Comparison of ENCODE assay signal across 8 cellular contexts in genomic region chr7:100602889-100603696, GRCh38. TPM values are rescaled to one million over a fixed set of nuclear protein-coding genes. Genes with fewer than 3 reads are reported as not detected.
DNase-seq lines count a peak whose midpoint lies in the region; ATAC-seq and TF ChIP-seq lines count a peak whose summit lies in the region.

No MANE protein-coding gene starts in this region.

- intact Hi-C loops in natural killer cell (cut with micrococcal nuclease) = loop anchor here (5.0 kb wide), 1 partner anchor 89 kb away; the partner anchor contains the start of gene GIGYF1

- H3K4me3 Mint-ChIP-seq in natural killer cell = peak overlapping the region; percentile 94

- H3K27me3 ChIP-seq in BE2C (no peaks in the 10 kb centered on the region), MG63 (no peaks in the 10 kb centered on the region), ectodermal cell (ENCODE audit: control insufficient read depth, insufficient read depth, low read length, poor library complexity, severe bottlenecking) (peaks cover 26% of the 10 kb centered on the region)

- no peaks in the 10 kb centered on the region for H3K36me3 Mint-ChIP-seq in natural killer cell

- DNase-seq in BE2C = peak; percentile 97
- DNase-seq in MG63 = peak; percentile 80
- DNase-seq in natural killer cell = no peak
- no peak for DNase-seq in GF-D8 (lab: John Stamatoyannopoulos, UW)

- H3K9me3 ChIP-seq in BE2C = no peaks in the 10 kb centered on the region
- H3K9me3 ChIP-seq in MG63 = no peaks in the 10 kb centered on the region
- no peaks in the 10 kb centered on the region for H3K9me3 ChIP-seq in ectodermal cell (ENCODE audit: control insufficient read depth, low read length)

- H3K4me1 ChIP-seq in BE2C (peaks cover 6% of the 10 kb centered on the region), ectodermal cell (ENCODE audit: control insufficient read depth, insufficient read depth, low read length) (peaks cover 47% of the 10 kb centered on the region)

- H3K4me3 ChIP-seq in BE2C (ENCODE audit: low read depth, low read length) (peak overlapping the region; percentile 80), MG63 (peak overlapping the region; percentile 61), ectodermal cell (ENCODE audit: insufficient read depth, low read depth, low read length) (peak overlapping the region; percentile 59)

- H3K27ac ChIP-seq in ectodermal cell (ENCODE audit: insufficient read depth, low read depth, low read length, poor library complexity, severe bottlenecking) = peak overlapping the region; percentile 79

- peaks cover 16 to 28% of the 10 kb centered on the region in 2 donors for H3K4me1 Mint-ChIP-seq in natural killer cell

- ATAC-seq in natural killer cell (no peak), GM21360 (IDR thresholded peaks at IDR 0.05; ENCODE audit: unreplicated experiment) (no peak), HG03175 (IDR thresholded peaks at IDR 0.05; ENCODE audit: unreplicated experiment) (no peak), HG02884 (IDR thresholded peaks at IDR 0.05; ENCODE audit: unreplicated experiment) (no peak)

- TF ChIP-seq CTCF in BE2C (IDR thresholded peaks at IDR 0.05; ENCODE audit: low read depth, low read length) (no peak), natural killer cell (IDR thresholded peaks at IDR 0.05) (no peak)

- no peaks in the 10 kb centered on the region for H3K9me3 Mint-ChIP-seq in natural killer cell

- peaks cover 33% of the 10 kb centered on the region for H3K36me3 ChIP-seq in BE2C
- peaks cover 9% of the 10 kb centered on the region for H3K36me3 ChIP-seq in MG63
- H3K36me3 ChIP-seq in ectodermal cell (ENCODE audit: control insufficient read depth, insufficient read depth, low read length) = no peaks in the 10 kb centered on the region

- H3K27me3 Mint-ChIP-seq in natural killer cell (ENCODE audit: low read depth in 2 of 2) = no peaks in the 10 kb centered on the region

- H3K27ac Mint-ChIP-seq in natural killer cell = peak overlapping the region; percentile 89 to 94

- 12 to 22% methylated on average over 15 to 20 of the region's 20 CpGs for WGBS in ectodermal cell, 2 experiments

RNA-seq across cellular contexts. Expression of gene PCOLCE, which starts 0.9 kb away (rescaled TPM):
- 923 TPM for polyA plus RNA-seq in BE2C (2012; ENCODE audit: insufficient read depth, insufficient read length, low read depth)
- total RNA-seq in MG63 (2014; rRNA removed; shearing (Covaris generic); ENCODE audit: low replicate concordance) = 53.5 and 1,171 TPM in 2 replicates
- polyA plus RNA-seq in ectodermal cell (2013, experiment 1 of 4) = 46.3 TPM
- 35.8 TPM for polyA plus RNA-seq in ectodermal cell (2013, experiment 2 of 4)
- polyA plus RNA-seq in ectodermal cell (2013, experiment 3 of 4) = 36.4 TPM
- polyA plus RNA-seq in ectodermal cell (2013, experiment 4 of 4) = 46.4 TPM
- 10 to 100 TPM; 18.4 to 24.8 (median 21.7) TPM for total RNA-seq in natural killer cell

RNA-seq across cellular contexts. Expression of gene MOSPD3, which starts 9.2 kb away (rescaled TPM):
- 69.4 TPM for polyA plus RNA-seq in BE2C (2012; ENCODE audit: insufficient read depth, insufficient read length, low read depth)
- 1.8 and 5.9 TPM in 2 replicates for total RNA-seq in MG63 (2014; rRNA removed; shearing (Covaris generic); ENCODE audit: low replicate concordance)
- polyA plus RNA-seq in ectodermal cell (2013, experiment 1 of 4) = 27.2 TPM
- 24.4 TPM for polyA plus RNA-seq in ectodermal cell (2013, experiment 2 of 4)
- polyA plus RNA-seq in ectodermal cell (2013, experiment 3 of 4) = 28.9 TPM
- polyA plus RNA-seq in ectodermal cell (2013, experiment 4 of 4) = 29.5 TPM
- 10 to 100 TPM; 14.5 to 15.9 (median 15.5) TPM for total RNA-seq in natural killer cell

RNA-seq across cellular contexts. Expression of gene FBXO24, which starts 17.0 kb away (rescaled TPM):
- 3.0 TPM for polyA plus RNA-seq in BE2C (2012; ENCODE audit: insufficient read depth, insufficient read length, low read depth)
- 1.0 and 1.2 TPM in 2 replicates for total RNA-seq in MG63 (2014; rRNA removed; shearing (Covaris generic); ENCODE audit: low replicate concordance)
- 2.2 TPM for polyA plus RNA-seq in ectodermal cell (2013, experiment 1 of 4)
- 1.5 TPM for polyA plus RNA-seq in ectodermal cell (2013, experiment 2 of 4)
- 1.3 TPM for polyA plus RNA-seq in ectodermal cell (2013, experiment 3 of 4)
- 1.3 TPM for polyA plus RNA-seq in ectodermal cell (2013, experiment 4 of 4)
- under 1 TPM; 0.45 to 0.94 (median 0.88) TPM for total RNA-seq in natural killer cell

RNA-seq across cellular contexts. Expression of gene LRCH4, which starts 17.2 kb away (rescaled TPM):
- 200 TPM for polyA plus RNA-seq in BE2C (2012; ENCODE audit: insufficient read depth, insufficient read length, low read depth)
- 3.8 and 6.3 TPM in 2 replicates for total RNA-seq in MG63 (2014; rRNA removed; shearing (Covaris generic); ENCODE audit: low replicate concordance)
- 44.7 TPM for polyA plus RNA-seq in ectodermal cell (2013, experiment 1 of 4)
- polyA plus RNA-seq in ectodermal cell (2013, experiment 2 of 4) = 42.4 TPM
- polyA plus RNA-seq in ectodermal cell (2013, experiment 3 of 4) = 34.5 TPM
- polyA plus RNA-seq in ectodermal cell (2013, experiment 4 of 4) = 37.7 TPM
- 100 to 1,000 TPM; 282 to 296 (median 289) TPM for total RNA-seq in natural killer cell

RNA-seq across cellular contexts. Expression of gene SAP25, which starts 29.4 kb away (rescaled TPM):
- 7.0 TPM for polyA plus RNA-seq in BE2C (2012; ENCODE audit: insufficient read depth, insufficient read length, low read depth)
- total RNA-seq in MG63 (2014; rRNA removed; shearing (Covaris generic); ENCODE audit: low replicate concordance) = not detected in 2 replicates
- 2.5 TPM for polyA plus RNA-seq in ectodermal cell (2013, experiment 1 of 4)
- 2.1 TPM for polyA plus RNA-seq in ectodermal cell (2013, experiment 2 of 4)
- polyA plus RNA-seq in ectodermal cell (2013, experiment 3 of 4) = 1.6 TPM
- 3.2 TPM for polyA plus RNA-seq in ectodermal cell (2013, experiment 4 of 4)
- 10 to 100 TPM; 25.9 to 46.4 (median 32.5) TPM for total RNA-seq in natural killer cell

Comparison
In these comparisons a context has a peak if more than half of its experiments do, and no peak if none do; other contexts are left out.
1. DNase-seq: peak in BE2C (single experiment) and MG63 (single experiment); none in natural killer cell (single experiment) and GF-D8 (single experiment).
2. Peak in every context shown above with its lines, with median percentiles within 50 percentile points of each other: H3K4me3 ChIP-seq.